ENCODE assay signal across 10 cellular contexts in genomic region chr3:148746053-148746452, GRCh38. TPM values are rescaled to one million over a fixed set of nuclear protein-coding genes. Genes with fewer than 3 reads are reported as not detected.
"Had no signal": no experiment of that assay in that cellular context is flagged by ENCODE, and none has a peak within 500 bp of the region (broad histone marks: within the 10 kb centered on the region; RNA-seq: fewer than 3 reads in every experiment).

No MANE protein-coding gene starts in this region.

- H3K4me2 ChIP-seq: GM23338 had no signal

- H3K36me3 ChIP-seq: HAP-1 had no signal

- H3K27ac ChIP-seq: GM23248 had no signal

- H3K9me3 ChIP-seq: HAP-1 had no signal

- H3K27ac Mint-ChIP-seq: GM23338, H9, HFFc6 had no signal

- H3K4me3 ChIP-seq: GM23248, GM23338, HAP-1 had no signal

- H3K9ac ChIP-seq: GM23248 had no signal

- DNase-seq: GM23248, GOT3, H7, H9, HCEC 1CT, HFFc6 had no signal

- H3K9me3 Mint-ChIP-seq: GM23338, H9, HFFc6 had no signal

- ATAC-seq: GM23338, HCT116 had no signal

- H2AFZ ChIP-seq: GM23248, GM23338 had no signal

- H3K4me3 Mint-ChIP-seq: GM23338, H9, HFFc6 had no signal

- H3K4me1 Mint-ChIP-seq: GM23338 had no signal

RNA-seq across cellular contexts. Expression of gene AGTR1, which starts 48.4 kb away (rescaled TPM):
- total RNA-seq: GM23338, H1, H9 had no signal
